ENCODE assay signal across 1 cellular context in the genomic region with DNA sequence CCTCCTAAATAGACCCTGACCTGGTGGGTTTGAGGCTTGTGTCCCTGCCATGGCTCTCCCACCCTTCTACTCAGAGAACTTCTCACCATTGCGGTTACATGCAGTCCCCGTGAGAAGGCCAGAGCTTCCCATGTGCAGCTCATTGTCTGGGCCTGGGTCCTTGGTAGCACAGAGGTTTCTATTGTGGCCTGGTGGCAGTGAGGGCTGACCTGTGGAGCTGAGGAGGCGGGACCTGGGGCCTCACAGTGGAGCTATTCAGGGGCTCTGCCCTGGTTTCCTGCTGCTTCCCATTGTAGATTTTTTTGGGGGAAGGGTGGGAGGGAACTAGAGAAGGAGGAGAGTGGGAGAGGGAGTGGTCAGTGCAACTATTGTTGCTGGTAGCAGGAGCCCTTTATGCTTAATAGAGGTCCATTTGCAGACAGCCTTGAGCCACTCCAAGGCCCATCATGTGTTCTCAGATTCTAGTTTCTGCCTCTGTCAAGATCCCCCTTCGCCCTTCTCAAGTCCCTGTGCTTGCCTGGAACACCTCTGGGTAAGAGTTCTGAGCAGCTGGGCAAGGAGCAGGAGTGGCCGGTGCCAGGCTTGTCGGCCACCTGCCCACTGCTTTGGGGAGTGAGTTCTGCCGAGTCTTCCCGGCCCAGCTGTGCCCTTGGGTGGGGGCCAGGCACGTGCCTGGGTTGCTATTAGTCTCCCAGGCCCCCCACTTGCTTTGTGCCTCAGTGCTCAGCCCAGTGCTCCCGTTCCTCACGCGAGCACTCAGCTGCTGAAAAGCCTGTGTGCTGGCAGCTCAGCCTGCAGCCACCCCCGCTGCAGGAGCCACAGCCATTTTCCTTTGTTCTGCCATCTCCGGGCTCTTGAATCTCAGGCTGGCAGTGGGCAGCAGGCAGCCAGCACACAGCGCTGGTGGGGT.
A peak's percentile ranks its signal among the peaks of the same experiment; 100 is the strongest.
TF ChIP-seq lines count a peak whose summit lies in the region.

No MANE protein-coding gene starts in this region.

TF ChIP-seq in HepG2, 621 proteins besides CTCF, POLR2A, EP300 and RAD21 (continued from another document):
- TF ChIP-seq ZBTB7B (CRISPR knock-in tag; IDR thresholded peaks at IDR 0.05) (peak; percentile 40; the same call in 1 of the 2 replicates), CREBL2 (CRISPR knock-in tag; IDR thresholded peaks at IDR 0.05; ENCODE audit: borderline replicate concordance) (no peak)
